In genomic region chr20:63696628-63697356, GRCh38 we compare ENCODE assay signal across 1 cellular context.
TF ChIP-seq lines count a peak whose summit lies in the region.

Gene TNFRSF6B (plus strand): TSS chr20:63696652. CDS start chr20:63696768, 116 bp downstream.

TF ChIP-seq in HepG2, 621 proteins besides CTCF, POLR2A, EP300 and RAD21 (continued from another document and continues in another):
- TF ChIP-seq AFF4 (CRISPR knock-in tag; IDR thresholded peaks at IDR 0.05) (no peak), HINFP (CRISPR knock-in tag; IDR thresholded peaks at IDR 0.05; ENCODE audit: low read depth) (no peak), SOX6 (IDR thresholded peaks at IDR 0.05) (no peak), SOX6 (CRISPR knock-in tag; IDR thresholded peaks at IDR 0.05) (peak; percentile 57), KMT2A (CRISPR knock-in tag; IDR thresholded peaks at IDR 0.05) (no peak), STAT6 (CRISPR knock-in tag; IDR thresholded peaks at IDR 0.05; ENCODE audit: borderline replicate concordance) (no peak), AHDC1 (CRISPR knock-in tag; IDR thresholded peaks at IDR 0.05; ENCODE audit: borderline replicate concordance) (no peak), ZNF318 (CRISPR knock-in tag; IDR thresholded peaks at IDR 0.05) (no peak; the same call in 1 of the 2 replicates), MED8 (CRISPR knock-in tag; IDR thresholded peaks at IDR 0.05; ENCODE audit: insufficient replicate concordance) (peak; percentile 65), ZNF777 (CRISPR knock-in tag; IDR thresholded peaks at IDR 0.05) (no peak), TERF1 (CRISPR knock-in tag; IDR thresholded peaks at IDR 0.05) (0 out of 2 replicates have a peak, but pooled peaks have one; percentile 20), KLF13 (CRISPR knock-in tag; IDR thresholded peaks at IDR 0.05) (peak; percentile 56; the same call in 1 of the 2 replicates), RFX5 (IDR thresholded peaks at IDR 0.05; ENCODE audit: low read depth, low read length) (no peak), ZBTB34 (CRISPR knock-in tag; IDR thresholded peaks at IDR 0.05) (no peak), ZNF557 (CRISPR knock-in tag; IDR thresholded peaks at IDR 0.05) (no peak), ZNF619 (CRISPR knock-in tag; IDR thresholded peaks at IDR 0.05) (peak; percentile 55; the same call in 1 of the 2 replicates), NPAS2 (CRISPR knock-in tag; IDR thresholded peaks at IDR 0.05; ENCODE audit: borderline replicate concordance) (no peak), TEAD3 (CRISPR knock-in tag; optimal IDR thresholded peaks at IDR 0.05; ENCODE audit: borderline replicate concordance) (peak; percentile 30), ISL2 (CRISPR knock-in tag; IDR thresholded peaks at IDR 0.05) (no peak; the same call in 1 of the 2 replicates), ZNF839 (CRISPR knock-in tag; IDR thresholded peaks at IDR 0.05; ENCODE audit: borderline replicate concordance) (0 out of 2 replicates have a peak, but pooled peaks have one; percentile 28), ATF5 (CRISPR knock-in tag; IDR thresholded peaks at IDR 0.05; ENCODE audit: low read depth) (no peak), CBX2 (IDR thresholded peaks at IDR 0.05; ENCODE audit: low read depth, low read length) (no peak), CBX2 (CRISPR knock-in tag; IDR thresholded peaks at IDR 0.05; ENCODE audit: low read depth) (no peak), ZNF781 (CRISPR knock-in tag; IDR thresholded peaks at IDR 0.05; ENCODE audit: borderline replicate concordance, not compliant biosample characterization) (peak; percentile 54), FOXC1 (CRISPR knock-in tag; IDR thresholded peaks at IDR 0.05; ENCODE audit: borderline replicate concordance) (peak; percentile 88), PRMT3 (CRISPR knock-in tag; IDR thresholded peaks at IDR 0.05; ENCODE audit: borderline replicate concordance, low read depth) (no peak), ZFP41 (CRISPR knock-in tag; IDR thresholded peaks at IDR 0.05; ENCODE audit: borderline replicate concordance) (no peak)
